ENCODE assay signal across 7 cellular contexts in the genomic region with DNA sequence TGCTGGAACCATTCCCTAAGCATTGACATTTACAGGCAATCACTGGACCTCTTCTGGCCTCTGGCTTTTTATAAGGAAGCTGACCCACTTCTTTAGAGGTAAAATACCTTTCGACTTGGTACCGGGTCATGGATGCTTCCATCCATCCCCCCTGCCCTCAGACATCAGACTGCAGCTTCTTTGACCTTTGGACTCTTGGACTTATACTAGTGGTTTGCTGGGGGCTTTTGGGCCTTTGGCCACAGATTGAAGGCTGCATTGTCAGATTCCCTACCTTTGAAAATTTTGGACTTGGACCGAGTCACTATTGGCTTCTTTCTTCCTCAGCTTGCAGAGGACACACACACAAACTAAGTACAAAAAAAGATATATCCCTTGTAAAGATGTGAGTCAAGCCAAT.
"Had no signal": no experiment of that assay in that cellular context is flagged by ENCODE, and none has a peak within 500 bp of the region (broad histone marks: within the 10 kb centered on the region; RNA-seq: fewer than 3 reads in every experiment).

No MANE protein-coding gene starts in this region.

- H3K27ac ChIP-seq: HL-60, KMS-11 had no signal

- H3K4me2 ChIP-seq: KMS-11 had no signal

- DNase-seq: IMR-90, KBM-7, KG1 had no signal

- H3K9ac ChIP-seq: KMS-11 had no signal

- H3K4me3 ChIP-seq: K562 had no signal

- ATAC-seq: K562 had no signal

- FAIRE-seq: HTR-8/SVneo, K562 had no signal
